In genomic region chr3:69294014-69294771, GRCh38 we compare ENCODE assay signal across 11 cellular contexts.
DNase-seq lines count a peak whose midpoint lies in the region; ATAC-seq, FAIRE-seq and TF ChIP-seq lines count a peak whose summit lies in the region.
"Had no signal": no experiment of that assay in that cellular context is flagged by ENCODE, and none has a peak within 500 bp of the region (broad histone marks: within the 10 kb centered on the region; RNA-seq: fewer than 3 reads in every experiment).

No MANE protein-coding gene starts in this region.

- H3K27ac Mint-ChIP-seq in astrocyte (ENCODE audit: unreplicated experiment) (peak overlapping the region; percentile 90), T-helper 17 cell (no peak overlapping the region)

- peak overlapping the region; percentile 3 for H2AFZ ChIP-seq in astrocyte (ENCODE audit: low read depth, low read length)

- H3K9me3 ChIP-seq in astrocyte (ENCODE audit: insufficient read depth, low read depth, low read length) = no peaks in the 10 kb centered on the region
- no peaks in the 10 kb centered on the region for H3K9me3 ChIP-seq in lung (ENCODE audit: control insufficient read depth in 2 of 2, insufficient read depth in 1 of 2, low read length in 1 of 2)
- H3K9me3 ChIP-seq in T-helper 17 cell (ENCODE audit: control insufficient read depth, low read length, poor library complexity, severe bottlenecking) = no peaks in the 10 kb centered on the region
- H3K9me3 ChIP-seq in small intestine (ENCODE audit: control insufficient read depth, low read depth) = no peaks in the 10 kb centered on the region

- DNase-seq in Ammon's horn (ENCODE audit: low spot score) = peak; percentile 57
- DNase-seq in astrocyte (ENCODE audit: low read depth) = peak; percentile 44
- DNase-seq in lung (ENCODE audit: low spot score) = no peak
- no peak for DNase-seq in T-helper 17 cell
- no peak for DNase-seq in NCI-H2227 (lab: John Stamatoyannopoulos, UW; ENCODE audit: unreplicated experiment)
- DNase-seq in small intestine = no peak
- DNase-seq: DMS53, IMR-90, OCI-M1 had no signal

- peak overlapping the region; percentile 20 for H3K9ac ChIP-seq in astrocyte (ENCODE audit: low read length)

- H3K4me1 Mint-ChIP-seq in astrocyte (ENCODE audit: low read depth, unreplicated experiment) (peaks cover 29% of the 10 kb centered on the region), T-helper 17 cell (no peaks in the 10 kb centered on the region)

- H3K4me3 ChIP-seq in astrocyte (ENCODE audit: insufficient read depth, low read depth, low read length) (no peak overlapping the region), lung (no peak overlapping the region), small intestine (ENCODE audit: low read depth in 1 of 2, low read length in 2 of 2) (no peak overlapping the region)

- H3K4me3 Mint-ChIP-seq in astrocyte (ENCODE audit: unreplicated experiment) = no peak overlapping the region
- no peak overlapping the region for H3K4me3 Mint-ChIP-seq in T-helper 17 cell

- FAIRE-seq in astrocyte (lab: Jason Lieb, UNC) = peak; percentile 72
- FAIRE-seq in small intestine (lab: Jason Lieb, UNC) = no peak

- no peaks in the 10 kb centered on the region for H4K20me1 ChIP-seq in astrocyte (ENCODE audit: insufficient read depth, low read length)

- no peaks in the 10 kb centered on the region for H3K27me3 Mint-ChIP-seq in astrocyte (ENCODE audit: low read depth, unreplicated experiment)
- H3K27me3 Mint-ChIP-seq in T-helper 17 cell = no peaks in the 10 kb centered on the region

- H3K79me2 ChIP-seq in astrocyte (ENCODE audit: insufficient read depth, low read length) = no peaks in the 10 kb centered on the region

- H3K36me3 ChIP-seq in astrocyte (ENCODE audit: insufficient read depth, low read length) (no peaks in the 10 kb centered on the region), lung (ENCODE audit: control insufficient read depth in 2 of 2, insufficient read depth in 2 of 2, low read length in 2 of 2) (peaks cover 0 to 13% of the 10 kb centered on the region in 2 donors), small intestine (ENCODE audit: control insufficient read depth in 2 of 2, insufficient read depth in 2 of 2, low read length in 2 of 2) (no peaks in the 10 kb centered on the region)

- H3K27me3 ChIP-seq in astrocyte (ENCODE audit: insufficient read depth, low read length) (no peaks in the 10 kb centered on the region), lung (ENCODE audit: control insufficient read depth, insufficient read depth) (no peaks in the 10 kb centered on the region), small intestine (ENCODE audit: control insufficient read depth in 2 of 2, insufficient read depth in 2 of 2, low read length in 2 of 2) (no peaks in the 10 kb centered on the region)

- H3K4me1 ChIP-seq in astrocyte (ENCODE audit: insufficient read depth, low read length) (peaks cover 12% of the 10 kb centered on the region), lung (ENCODE audit: control insufficient read depth in 2 of 2, insufficient read depth in 2 of 2, low read length in 2 of 2) (no peaks in the 10 kb centered on the region), small intestine (ENCODE audit: control insufficient read depth in 2 of 2, insufficient read depth in 1 of 2, low read depth in 1 of 2, low read length in 1 of 2) (no peaks in the 10 kb centered on the region)

- peaks cover 2% of the 10 kb centered on the region for H3K36me3 Mint-ChIP-seq in astrocyte (ENCODE audit: low read depth, unreplicated experiment)
- no peaks in the 10 kb centered on the region for H3K36me3 Mint-ChIP-seq in T-helper 17 cell (ENCODE audit: low read depth)

- 79 to 90% methylated on average over 4 of the region's 4 CpGs for WGBS in lung, 2 donors
- 49 to 75% (median 55%) methylated on average over 4 of the region's 4 CpGs for WGBS in small intestine, 3 donors

- ATAC-seq in GM21619 (IDR thresholded peaks at IDR 0.05; ENCODE audit: unreplicated experiment) = peak; percentile 44
- ATAC-seq in lung (ENCODE audit: insufficient read depth, low FRiP score) = peak; percentile 60
- no peak for ATAC-seq in T-helper 17 cell
- ATAC-seq in HG03097 (IDR thresholded peaks at IDR 0.05; ENCODE audit: low FRiP score, unreplicated experiment) = no peak

- H3K4me2 ChIP-seq in astrocyte (ENCODE audit: low read length) = peak overlapping the region; percentile 42

- H3K27ac ChIP-seq in astrocyte (ENCODE audit: low read depth, low read length) = peak overlapping the region; percentile 41
- peak overlapping the region in 1 of 2 donors; percentile 2 for H3K27ac ChIP-seq in lung (ENCODE audit: low read depth in 1 of 2, low read length in 1 of 2)
- H3K27ac ChIP-seq in small intestine (ENCODE audit: low read depth in 1 of 2, low read length in 1 of 2) = no peak overlapping the region

- no peak for TF ChIP-seq CTCF in astrocyte (IDR thresholded peaks at IDR 0.05; ENCODE audit: insufficient read depth, low read depth, low read length)
- no peak for TF ChIP-seq CTCF in lung (IDR thresholded peaks at IDR 0.05; ENCODE audit: control extremely low read depth, extremely low read depth)

- H3K9me3 Mint-ChIP-seq in astrocyte (ENCODE audit: unreplicated experiment) = no peaks in the 10 kb centered on the region

Comparison
In these comparisons a context has a peak if more than half of its experiments do, and no peak if none do; other contexts are left out.
1. DNase-seq: peak in Ammon's horn (single experiment) and astrocyte (single experiment); none in lung (single experiment), T-helper 17 cell (0 of 3), NCI-H2227 (single experiment) and small intestine (single experiment).
2. ATAC-seq: peak in GM21619 (single experiment) and lung (single experiment); none in T-helper 17 cell (single experiment) and HG03097 (single experiment).